16 cellular contexts compared by ENCODE assay signal in genomic region chr16:61595605-61596004, GRCh38.
DNase-seq lines count a peak whose midpoint lies in the region; ATAC-seq and TF ChIP-seq lines count a peak whose summit lies in the region.
"Had no signal": no experiment of that assay in that cellular context is flagged by ENCODE, and none has a peak within 500 bp of the region (broad histone marks: within the 10 kb centered on the region; RNA-seq: fewer than 3 reads in every experiment).

No MANE protein-coding gene starts in this region.

- ATAC-seq in HG02798 (IDR thresholded peaks at IDR 0.05; ENCODE audit: poor library complexity, unreplicated experiment), result no peak

- H3K27ac Mint-ChIP-seq in H9, result no peak overlapping the region
- H3K27ac Mint-ChIP-seq: CD14-positive monocyte, IgD-negative memory B cell had no signal

- no peak overlapping the region for H3K4me3 ChIP-seq in hepatocyte
- no peak overlapping the region for H3K4me3 ChIP-seq in liver (ENCODE audit: low read depth in 1 of 3, low read length in 3 of 3)
- H3K4me3 ChIP-seq in WERI-Rb-1 (ENCODE audit: low read depth, low read length), result no peak overlapping the region

- H3K9ac ChIP-seq in liver (ENCODE audit: low read depth in 1 of 2, low read length in 2 of 2) (no peak overlapping the region), H9 (ENCODE audit: extremely low read depth, insufficient read length, low read length) (no peak overlapping the region)

- H3K23me2 ChIP-seq in H9 (ENCODE audit: insufficient read length, low read depth, low read length, poor library complexity, severe bottlenecking), result no peaks in the 10 kb centered on the region

- H2BK15ac ChIP-seq in H9 (ENCODE audit: low read depth, low read length), result no peak overlapping the region

- no peak overlapping the region for H2BK120ac ChIP-seq in H9 (ENCODE audit: low read depth, low read length, poor library complexity, severe bottlenecking)

- H3K27me3 ChIP-seq in hepatocyte (no peaks in the 10 kb centered on the region), liver (ENCODE audit: control insufficient read depth in 4 of 4, insufficient read depth in 4 of 4, low read length in 3 of 4) (no peaks in the 10 kb centered on the region), WERI-Rb-1 (ENCODE audit: insufficient read depth, low read depth, severe bottlenecking) (no peaks in the 10 kb centered on the region), H9 (ENCODE audit: insufficient read depth, low read length) (no peaks in the 10 kb centered on the region)
- H3K27me3 ChIP-seq: BE2C had no signal

- no peaks in the 10 kb centered on the region for H3K27me3 Mint-ChIP-seq in H9 (ENCODE audit: low read depth)
- H3K27me3 Mint-ChIP-seq: CD4-positive, alpha-beta memory T cell; IgD-negative memory B cell had no signal

- no peak overlapping the region for H4K5ac ChIP-seq in H9 (ENCODE audit: insufficient read length, low read depth, low read length)

- no peak overlapping the region for H2BK5ac ChIP-seq in H9 (ENCODE audit: insufficient read length, low read length)

- no peak overlapping the region for H2BK20ac ChIP-seq in H9 (ENCODE audit: low read depth, low read length, poor library complexity, severe bottlenecking)

- peaks cover 16 to 21% of the 10 kb centered on the region in 2 experiments; a peak in 4 of 5 replicates for H3K9me3 Mint-ChIP-seq in H9

- H3K9me3 ChIP-seq in hepatocyte (ENCODE audit: low read depth) (no peaks in the 10 kb centered on the region), liver (ENCODE audit: control insufficient read depth in 4 of 4, low read length in 3 of 4) (peaks cover 0 to 14% (median 2%) of the 10 kb centered on the region in 4 donors), WERI-Rb-1 (ENCODE audit: severe bottlenecking) (peaks cover 2% of the 10 kb centered on the region), H9 (ENCODE audit: control insufficient read depth, low read depth, low read length) (no peaks in the 10 kb centered on the region)
- H3K9me3 ChIP-seq: BE2C had no signal

- no peak overlapping the region for H3K18ac ChIP-seq in H9 (ENCODE audit: insufficient read length, low read depth, low read length)

- no peak overlapping the region for H4K91ac ChIP-seq in H9 (ENCODE audit: insufficient read length, low read depth, low read length)

- H3K27ac ChIP-seq in hepatocyte (no peak overlapping the region), liver (ENCODE audit: low read depth in 1 of 2, low read length in 2 of 2) (no peak overlapping the region), WERI-Rb-1 (no peak overlapping the region), H9 (ENCODE audit: insufficient read length, low read depth, low read length) (no peak overlapping the region)

- TF ChIP-seq RAD21 in liver (IDR thresholded peaks at IDR 0.05), result peak; percentile 22 to 26

- H3K23ac ChIP-seq in H9 (ENCODE audit: insufficient read length, low read depth, low read length), result no peak overlapping the region

- H4K20me1 ChIP-seq in hepatocyte (ENCODE audit: insufficient read depth, poor library complexity, severe bottlenecking) (no peaks in the 10 kb centered on the region), H9 (ENCODE audit: control insufficient read depth, insufficient read depth, insufficient read length) (no peaks in the 10 kb centered on the region)

- H3K4me2 ChIP-seq in hepatocyte (no peak overlapping the region), H9 (ENCODE audit: insufficient read depth, insufficient read length, low read length) (no peak overlapping the region)

- H3K36me3 ChIP-seq in hepatocyte (replicated peaks; ENCODE audit: insufficient read depth, low read depth) (no peaks in the 10 kb centered on the region), liver (ENCODE audit: control insufficient read depth in 4 of 4, insufficient read depth in 3 of 4, low read depth in 1 of 4, low read length in 3 of 4) (no peaks in the 10 kb centered on the region), WERI-Rb-1 (no peaks in the 10 kb centered on the region)
- H3K36me3 ChIP-seq: BE2C had no signal

- no peak overlapping the region for H2BK12ac ChIP-seq in H9 (ENCODE audit: insufficient read length, low read depth, low read length)

- no peaks in the 10 kb centered on the region for H3K9me2 ChIP-seq in hepatocyte (replicated peaks; ENCODE audit: insufficient read depth)

- WGBS in hepatocyte (ENCODE audit: low lambda C conversion rate, missing lambda C conversion rate), result 56% methylated on average over 3 of the region's 3 CpGs
- 25% methylated on average over 3 of the region's 3 CpGs for WGBS in liver
- WGBS in H9 (ENCODE audit: extremely low coverage, insufficient read length, low lambda C conversion rate), result no CpG with 5 or more reads among the region's 3 CpGs

- TF ChIP-seq CTCF in hepatocyte (IDR thresholded peaks at IDR 0.05; ENCODE audit: poor library complexity) (no peak), liver (IDR thresholded peaks at IDR 0.05; ENCODE audit: low read depth, low read length, missing input control) (no peak), WERI-Rb-1 (IDR thresholded peaks at IDR 0.05; ENCODE audit: low read depth, low read length) (no peak), H9 (conservative IDR thresholded peaks at IDR 0.05) (no peak)

- no peaks in the 10 kb centered on the region for H3K79me1 ChIP-seq in H9 (ENCODE audit: insufficient read depth, low read depth, low read length, poor library complexity, severe bottlenecking)

- no peak overlapping the region for H3T11ph ChIP-seq in H9 (ENCODE audit: low read length)

- H3K4me1 Mint-ChIP-seq in H9, result no peaks in the 10 kb centered on the region
- H3K4me1 Mint-ChIP-seq: CD14-positive monocyte; CD4-positive, alpha-beta memory T cell; IgD-negative memory B cell had no signal

- H3K4me1 ChIP-seq in hepatocyte (ENCODE audit: insufficient read depth) (no peaks in the 10 kb centered on the region), liver (ENCODE audit: control insufficient read depth in 4 of 4, insufficient read depth in 4 of 4, low read length in 3 of 4) (peaks cover 0 to 11% (median 0%) of the 10 kb centered on the region in 4 donors), H9 (ENCODE audit: insufficient read depth, low read length) (no peaks in the 10 kb centered on the region)
- H3K4me1 ChIP-seq: BE2C had no signal

- no peak overlapping the region for H3K4me3 Mint-ChIP-seq in H9
- H3K4me3 Mint-ChIP-seq: CD14-positive monocyte; CD4-positive, alpha-beta memory T cell; IgD-negative memory B cell had no signal

- DNase-seq in DMS53 treated with DMSO at 0.1 percent for 48 hours (lab: John Stamatoyannopoulos, UW; ENCODE audit: unreplicated experiment), result peak; percentile 2
- DNase-seq in hepatocyte (ENCODE audit: low spot score), result peak; percentile 12
- no peak for DNase-seq in WERI-Rb-1
- no peak for DNase-seq in H9
- no peak for DNase-seq in NCI-H526 treated with DMSO at 0.1 percent for 48 hours (lab: John Stamatoyannopoulos, UW)
- DNase-seq: ACHN; BE2C; CD4-positive, alpha-beta memory T cell; GOT3; H7; Karpas-422; KBM-7 had no signal

- peaks cover 0 to 12% (median 4%) of the 10 kb centered on the region in 3 experiments; a peak in 6 of 7 replicates for H3K36me3 Mint-ChIP-seq in H9 (ENCODE audit: insufficient read depth in 1 of 3, low read depth in 3 of 3)
- H3K36me3 Mint-ChIP-seq: CD14-positive monocyte; CD4-positive, alpha-beta memory T cell; IgD-negative memory B cell had no signal

- H3K56ac ChIP-seq in H9 (ENCODE audit: insufficient read length, low read depth, low read length), result no peak overlapping the region

- H2AFZ ChIP-seq in hepatocyte (no peak overlapping the region), H9 (ENCODE audit: low read length) (no peak overlapping the region)

- H3K79me2 ChIP-seq in hepatocyte (no peaks in the 10 kb centered on the region), H9 (ENCODE audit: insufficient read depth, low read length) (no peaks in the 10 kb centered on the region)

- no peak overlapping the region for H3K4ac ChIP-seq in H9 (ENCODE audit: low read depth, low read length)

- H2AK5ac ChIP-seq in H9 (ENCODE audit: insufficient read length, low read length), result no peak overlapping the region

- no peak overlapping the region for H3K14ac ChIP-seq in H9 (ENCODE audit: insufficient read depth, low read length)

- H4K8ac ChIP-seq in H9 (replicated peaks; ENCODE audit: insufficient read length, low read depth, low read length), result no peak overlapping the region

TF ChIP-seq in liver, 16 proteins besides CTCF, POLR2A, EP300 and RAD21 (continues in another document):
- TF ChIP-seq FOXA2 (IDR thresholded peaks at IDR 0.05), result no peak
- TF ChIP-seq TAF1 (conservative IDR thresholded peaks at IDR 0.05), result no peak
- TF ChIP-seq SP1 (IDR thresholded peaks at IDR 0.05), result peak; percentile 87
- TF ChIP-seq MAX (IDR thresholded peaks at IDR 0.05), result peak; percentile 43
- no peak for TF ChIP-seq NR2F2 (IDR thresholded peaks at IDR 0.05)
- TF ChIP-seq ZBTB33 (IDR thresholded peaks at IDR 0.05), result peak; percentile 49
- TF ChIP-seq ATF3 (IDR thresholded peaks at IDR 0.05), result no peak
- no peak for TF ChIP-seq FOXA1 (IDR thresholded peaks at IDR 0.05)
- peak; percentile 90 for TF ChIP-seq HNF4A (conservative IDR thresholded peaks at IDR 0.05)
- peak in 1 of 2 donors; percentile 56 for TF ChIP-seq JUND (IDR thresholded peaks at IDR 0.05)
- peak; percentile 70 for TF ChIP-seq HNF4G (IDR thresholded peaks at IDR 0.05)
- TF ChIP-seq YY1 (IDR thresholded peaks at IDR 0.05), result peak; percentile 65
- TF ChIP-seq GABPA (IDR thresholded peaks at IDR 0.05 in 1 of 2, conservative IDR thresholded peaks at IDR 0.05 in 1 of 2), result peak in 1 of 2 donors; percentile 63
- peak; percentile 90 to 92 for TF ChIP-seq RXRA (IDR thresholded peaks at IDR 0.05)

Comparison
In these comparisons a context has a peak if more than half of its experiments do, and no peak if none do; other contexts are left out.
1. DNase-seq: peak in DMS53 treated with DMSO at 0.1 percent for 48 hours (single experiment) and hepatocyte (single experiment); none in WERI-Rb-1 (single experiment), H9 (single experiment) and NCI-H526 treated with DMSO at 0.1 percent for 48 hours (single experiment).